ENCODE assay signal across 3 cellular contexts in the genomic region with DNA sequence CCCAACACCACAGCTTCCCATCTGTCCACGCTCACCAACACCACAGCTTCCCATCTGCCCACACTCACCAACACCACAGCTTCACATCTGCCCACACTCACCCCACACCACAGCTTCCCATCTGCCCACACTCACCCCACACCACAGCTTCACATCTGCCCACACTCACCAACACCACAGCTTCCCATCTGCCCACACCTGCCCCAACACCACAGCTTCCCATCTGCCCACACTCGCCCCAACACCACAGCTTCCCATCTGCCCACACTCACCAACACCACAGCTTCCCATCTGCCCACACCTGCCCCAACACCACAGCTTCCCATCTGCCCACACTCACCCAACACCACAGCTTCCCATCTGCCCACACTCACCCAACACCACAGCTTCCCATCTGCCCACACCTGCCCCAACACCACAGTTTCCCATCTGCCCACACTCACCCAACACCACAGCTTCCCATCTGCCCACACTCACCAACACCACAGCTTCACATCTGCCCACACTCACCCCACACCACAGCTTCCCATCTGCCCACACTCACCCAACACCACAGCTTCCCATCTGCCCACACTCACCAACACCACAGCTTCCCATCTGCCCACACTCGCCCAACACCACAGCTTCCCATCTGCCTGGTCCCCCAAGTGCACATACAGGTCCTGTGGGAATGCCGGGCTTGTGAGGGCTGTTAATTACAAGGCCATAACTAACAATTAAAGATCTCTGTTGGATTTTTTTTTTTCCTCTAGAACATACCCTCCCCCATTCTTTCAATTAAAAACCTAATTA. TPM values are rescaled to one million over a fixed set of nuclear protein-coding genes. Genes with fewer than 3 reads are reported as not detected.
"Had no signal": no experiment of that assay in that cellular context is flagged by ENCODE, and none has a peak within 500 bp of the region (broad histone marks: within the 10 kb centered on the region; RNA-seq: fewer than 3 reads in every experiment).

No MANE protein-coding gene starts in this region.

RNA-seq across cellular contexts. Expression of a gene that starts 26.4 kb away (rescaled TPM):
- total RNA-seq: activated CD4-positive, alpha-beta T cell treated with anti-CD3 and anti-CD28 coated beads for 36 hours; SK-MEL-5; smooth muscle cell had no signal
